Comparison of ENCODE assay signal across 31 cellular contexts in genomic region chr4:185500035-185500434, GRCh38. TPM values are rescaled to one million over a fixed set of nuclear protein-coding genes. Genes with fewer than 3 reads are reported as not detected.
"Had no signal": no experiment of that assay in that cellular context is flagged by ENCODE, and none has a peak within 500 bp of the region (broad histone marks: within the 10 kb centered on the region; RNA-seq: fewer than 3 reads in every experiment).

No MANE protein-coding gene starts in this region.

- H3K36me3 Mint-ChIP-seq: activated CD4-positive, alpha-beta memory T cell treated with anti-CD3 and anti-CD28 coated beads for 36 hours; activated CD8-positive, alpha-beta memory T cell treated with anti-CD3 and anti-CD28 coated beads, Interleukin-2, amount 10 ng/mL, durations not matched to agents 7 days and 5 days; activated naive CD8-positive, alpha-beta T cell treated with anti-CD3 and anti-CD28 coated beads for 36 hours had no signal

- H3K27ac Mint-ChIP-seq: activated CD4-positive, alpha-beta memory T cell treated with anti-CD3 and anti-CD28 coated beads for 36 hours; activated CD4-positive, alpha-beta T cell treated with anti-CD3 and anti-CD28 coated beads for 36 hours; activated CD4-positive, alpha-beta T cell treated with anti-CD3 and anti-CD28 coated beads, Interleukin-2, amount 10 ng/mL, durations not matched to agents 24 days and 14 days; activated CD8-positive, alpha-beta memory T cell treated with anti-CD3 and anti-CD28 coated beads, Interleukin-2, amount 10 ng/mL, durations not matched to agents 7 days and 5 days; activated CD8-positive, alpha-beta T cell treated with anti-CD3 and anti-CD28 coated beads, Interleukin-2, amount 10 ng/mL, durations not matched to agents 7 days and 5 days; activated naive CD4-positive, alpha-beta T cell treated with anti-CD3 and anti-CD28 coated beads for 36 hours; activated naive CD4-positive, alpha-beta T cell treated with anti-CD3 and anti-CD28 coated beads, Interleukin-2, amount 50 U/mL, for 24 hours; activated naive CD8-positive, alpha-beta T cell treated with anti-CD3 and anti-CD28 coated beads for 36 hours; activated naive CD8-positive, alpha-beta T cell treated with anti-CD3 and anti-CD28 coated beads, Interleukin-2, amount 50 U/mL, for 24 hours; activated T-helper 1 cell treated with anti-CD3 and anti-CD28 coated beads, Interleukin-12 subunit alpha, Interleukin-12 subunit beta, Interleukin-2, Interleukin-4 antibody, amounts not matched to agents 30 ng/mL and 10 ng/mL and 1 ng/mL, durations not matched to agents 14 hours and 24 hours and 36 hours; activated T-helper 2 cell treated with anti-CD3 and anti-CD28 coated beads, Interferon-gamma antibody, Interleukin-2, Interleukin-4, amounts not matched to agents 10 μg/mL and 5 μg/mL and 100 μg/mL, durations not matched to agents 14 hours and 24 hours and 36 hours had no signal

- H3K27me3 ChIP-seq: adrenal gland, body of pancreas, esophagus squamous epithelium had no signal

- H3K9me3 Mint-ChIP-seq: activated CD4-positive, alpha-beta T cell treated with anti-CD3 and anti-CD28 coated beads, Interleukin-2, amount 10 ng/mL, durations not matched to agents 24 days and 14 days; activated naive CD4-positive, alpha-beta T cell treated with anti-CD3 and anti-CD28 coated beads for 36 hours; activated naive CD4-positive, alpha-beta T cell treated with anti-CD3 and anti-CD28 coated beads, Interleukin-2, amount 50 U/mL, for 24 hours; activated T-helper 1 cell treated with anti-CD3 and anti-CD28 coated beads, Interleukin-12 subunit alpha, Interleukin-12 subunit beta, Interleukin-2, Interleukin-4 antibody, amounts not matched to agents 30 ng/mL and 10 ng/mL and 1 ng/mL, durations not matched to agents 14 hours and 24 hours and 36 hours; activated T-helper 2 cell treated with anti-CD3 and anti-CD28 coated beads, Interferon-gamma antibody, Interleukin-2, Interleukin-4, amounts not matched to agents 10 μg/mL and 5 μg/mL and 100 μg/mL, durations not matched to agents 14 hours and 24 hours and 36 hours had no signal

- H3K4me1 Mint-ChIP-seq: activated CD4-positive, alpha-beta T cell treated with anti-CD3 and anti-CD28 coated beads for 36 hours; activated CD4-positive, alpha-beta T cell treated with anti-CD3 and anti-CD28 coated beads, Interleukin-2, amount 10 ng/mL, durations not matched to agents 24 days and 14 days; activated CD8-positive, alpha-beta memory T cell treated with anti-CD3 and anti-CD28 coated beads, Interleukin-2, amount 10 ng/mL, durations not matched to agents 7 days and 5 days; activated naive CD4-positive, alpha-beta T cell treated with anti-CD3 and anti-CD28 coated beads, Interleukin-2, amount 50 U/mL, for 24 hours; activated naive CD8-positive, alpha-beta T cell treated with anti-CD3 and anti-CD28 coated beads for 36 hours; activated naive CD8-positive, alpha-beta T cell treated with anti-CD3 and anti-CD28 coated beads, Interleukin-2, amount 50 U/mL, for 24 hours had no signal

- ATAC-seq: activated CD4-positive, alpha-beta T cell treated with anti-CD3 and anti-CD28 coated beads for 36 hours; activated CD8-positive, alpha-beta memory T cell treated with anti-CD3 and anti-CD28 coated beads, Interleukin-2, amount 10 ng/mL, durations not matched to agents 7 days and 5 days; activated CD8-positive, alpha-beta T cell treated with anti-CD3 and anti-CD28 coated beads, Interleukin-2, amount 10 ng/mL, durations not matched to agents 7 days and 5 days; activated naive CD8-positive, alpha-beta T cell treated with anti-CD3 and anti-CD28 coated beads, Interleukin-2, amount 50 U/mL, for 24 hours; body of pancreas had no signal

- H3K27ac ChIP-seq: adrenal gland, body of pancreas, epithelial cell of prostate, esophagus squamous epithelium had no signal

- DNase-seq: activated CD4-positive, alpha-beta memory T cell treated with anti-CD3 and anti-CD28 coated beads for 36 hours; activated CD4-positive, alpha-beta T cell treated with anti-CD3 and anti-CD28 coated beads for 36 hours; activated CD4-positive, alpha-beta T cell treated with anti-CD3 and anti-CD28 coated beads, Interleukin-2, amount 10 ng/mL, durations not matched to agents 24 days and 14 days; activated CD4-positive, CD25-positive, alpha-beta regulatory T cell; activated CD4-positive, CD25-positive, alpha-beta regulatory T cell treated with anti-CD3 and anti-CD28 coated beads, Interleukin-2, amount 50 U/mL, for 72 hours; activated CD8-positive, alpha-beta memory T cell treated with anti-CD3 and anti-CD28 coated beads, Interleukin-2, amount 10 ng/mL, durations not matched to agents 7 days and 5 days; activated CD8-positive, alpha-beta memory T cell treated with anti-CD3 and anti-CD28 coated beads, Interleukin-2, amount 50 U/mL, for 4 hours; activated CD8-positive, alpha-beta T cell treated with anti-CD3 and anti-CD28 coated beads, Interleukin-2, amount 10 ng/mL, durations not matched to agents 7 days and 5 days; activated effector memory CD4-positive, alpha-beta T cell treated with anti-CD3 and anti-CD28 coated beads, Interleukin-2, amount 50 U/mL, for 16 hours; activated naive CD4-positive, alpha-beta T cell treated with anti-CD3 and anti-CD28 coated beads for 36 hours; activated naive CD8-positive, alpha-beta T cell treated with anti-CD3 and anti-CD28 coated beads for 36 hours; activated naive CD8-positive, alpha-beta T cell treated with anti-CD3 and anti-CD28 coated beads, Interleukin-2, amount 50 U/mL, for 24 hours; activated T-cell treated with anti-CD3 and anti-CD28 coated beads, Interleukin-2, amount 50 U/mL, for 1 hour; activated T-cell treated with anti-CD3 and anti-CD28 coated beads, Interleukin-2, amount 50 U/mL, for 48 hours; adrenal gland; amygdala; aorta; body of pancreas; caudate nucleus; cortex of kidney; dermis blood vessel endothelial cell; effector CD4-positive, alpha-beta T cell; esophagus squamous epithelium; foreskin melanocyte; T-helper 2 cell had no signal

- H3K9me3 ChIP-seq: adrenal gland, body of pancreas, esophagus squamous epithelium had no signal

- H3K4me3 Mint-ChIP-seq: activated CD4-positive, alpha-beta memory T cell treated with anti-CD3 and anti-CD28 coated beads for 36 hours; activated CD4-positive, alpha-beta T cell treated with anti-CD3 and anti-CD28 coated beads for 36 hours; activated CD4-positive, alpha-beta T cell treated with anti-CD3 and anti-CD28 coated beads, Interleukin-2, amount 10 ng/mL, durations not matched to agents 24 days and 14 days; activated CD8-positive, alpha-beta memory T cell treated with anti-CD3 and anti-CD28 coated beads, Interleukin-2, amount 10 ng/mL, durations not matched to agents 7 days and 5 days; activated CD8-positive, alpha-beta T cell treated with anti-CD3 and anti-CD28 coated beads, Interleukin-2, amount 10 ng/mL, durations not matched to agents 7 days and 5 days; activated naive CD4-positive, alpha-beta T cell treated with anti-CD3 and anti-CD28 coated beads for 36 hours; activated naive CD4-positive, alpha-beta T cell treated with anti-CD3 and anti-CD28 coated beads, Interleukin-2, amount 50 U/mL, for 24 hours; activated naive CD8-positive, alpha-beta T cell treated with anti-CD3 and anti-CD28 coated beads for 36 hours; activated naive CD8-positive, alpha-beta T cell treated with anti-CD3 and anti-CD28 coated beads, Interleukin-2, amount 50 U/mL, for 24 hours; activated T-helper 1 cell treated with anti-CD3 and anti-CD28 coated beads, Interleukin-12 subunit alpha, Interleukin-12 subunit beta, Interleukin-2, Interleukin-4 antibody, amounts not matched to agents 30 ng/mL and 10 ng/mL and 1 ng/mL, durations not matched to agents 14 hours and 24 hours and 36 hours had no signal

- H3K36me3 ChIP-seq: adrenal gland had no signal

- H3K4me1 ChIP-seq: adrenal gland, esophagus squamous epithelium had no signal

- H3K4me3 ChIP-seq: adrenal gland, body of pancreas, esophagus squamous epithelium had no signal

RNA-seq across cellular contexts. Expression of gene CCDC110, which starts 28.5 kb away (rescaled TPM):
- total RNA-seq: activated CD4-positive, alpha-beta T cell treated with anti-CD3 and anti-CD28 coated beads, Interleukin-2, amount 10 ng/mL, durations not matched to agents 24 days and 14 days; activated CD8-positive, alpha-beta memory T cell treated with anti-CD3 and anti-CD28 coated beads for 36 hours; activated CD8-positive, alpha-beta memory T cell treated with anti-CD3 and anti-CD28 coated beads, Interleukin-2, amount 10 ng/mL, durations not matched to agents 7 days and 5 days; activated CD8-positive, alpha-beta T cell treated with anti-CD3 and anti-CD28 coated beads, Interleukin-2, amount 10 ng/mL, durations not matched to agents 7 days and 5 days; activated T-helper 1 cell treated with anti-CD3 and anti-CD28 coated beads, Interleukin-12 subunit alpha, Interleukin-12 subunit beta, Interleukin-2, Interleukin-4 antibody, amounts not matched to agents 30 ng/mL and 10 ng/mL and 1 ng/mL, durations not matched to agents 14 hours and 24 hours and 36 hours; activated T-helper 2 cell treated with anti-CD3 and anti-CD28 coated beads, Interferon-gamma antibody, Interleukin-2, Interleukin-4, amounts not matched to agents 10 μg/mL and 5 μg/mL and 100 μg/mL, durations not matched to agents 14 hours and 24 hours and 36 hours; T-helper 1 cell treated with Interleukin-12 subunit alpha and Interleukin-12 subunit beta and Interleukin-4 antibody, amounts not matched to agents 30 ng/mL and 1 ng/mL, for 36 hours had no signal

RNA-seq across cellular contexts. Expression of gene PDLIM3, which starts 35.3 kb away (rescaled TPM):
- total RNA-seq: activated CD4-positive, alpha-beta memory T cell treated with anti-CD3 and anti-CD28 coated beads for 36 hours; activated CD4-positive, alpha-beta T cell treated with anti-CD3 and anti-CD28 coated beads for 36 hours; activated CD4-positive, alpha-beta T cell treated with anti-CD3 and anti-CD28 coated beads, Interleukin-2, amount 10 ng/mL, durations not matched to agents 24 days and 14 days; activated CD8-positive, alpha-beta memory T cell treated with anti-CD3 and anti-CD28 coated beads for 36 hours; activated CD8-positive, alpha-beta memory T cell treated with anti-CD3 and anti-CD28 coated beads, Interleukin-2, amount 10 ng/mL, durations not matched to agents 7 days and 5 days; activated CD8-positive, alpha-beta T cell treated with anti-CD3 and anti-CD28 coated beads, Interleukin-2, amount 10 ng/mL, durations not matched to agents 7 days and 5 days; activated naive CD8-positive, alpha-beta T cell treated with anti-CD3 and anti-CD28 coated beads for 36 hours; activated T-helper 1 cell treated with anti-CD3 and anti-CD28 coated beads, Interleukin-12 subunit alpha, Interleukin-12 subunit beta, Interleukin-2, Interleukin-4 antibody, amounts not matched to agents 30 ng/mL and 10 ng/mL and 1 ng/mL, durations not matched to agents 14 hours and 24 hours and 36 hours; T-helper 1 cell treated with Interleukin-12 subunit alpha and Interleukin-12 subunit beta and Interleukin-4 antibody, amounts not matched to agents 30 ng/mL and 1 ng/mL, for 36 hours had no signal
